In the genomic region with DNA sequence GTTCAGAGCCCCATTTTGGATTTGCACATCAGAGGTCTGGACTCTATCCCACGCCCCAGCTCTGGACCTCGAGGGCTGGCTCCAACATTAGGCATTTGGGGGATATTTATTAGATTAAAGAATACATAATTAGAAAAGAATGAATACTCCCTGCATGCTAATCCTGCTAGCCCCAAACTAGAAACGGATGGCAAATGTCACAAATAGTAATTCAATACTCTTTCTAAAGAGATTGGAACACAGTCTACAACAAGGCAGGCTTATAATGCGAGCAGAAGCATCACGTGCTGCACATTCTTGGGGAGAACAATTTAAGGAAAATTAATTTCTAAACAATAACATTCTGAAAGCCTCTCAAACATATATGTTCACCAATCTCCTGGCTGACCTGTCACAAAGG, we compare ENCODE assay signal across 10 cellular contexts. TPM values are rescaled to one million over a fixed set of nuclear protein-coding genes. Genes with fewer than 3 reads are reported as not detected.
A peak's percentile ranks its signal among the peaks of the same experiment; 100 is the strongest.
DNase-seq lines count a peak whose midpoint lies in the region; ATAC-seq and TF ChIP-seq lines count a peak whose summit lies in the region.
"Had no signal": no experiment of that assay in that cellular context is flagged by ENCODE, and none has a peak within 500 bp of the region (broad histone marks: within the 10 kb centered on the region; RNA-seq: fewer than 3 reads in every experiment).

No MANE protein-coding gene starts in this region.

- whole genome bisulfite sequencing in psoas muscle, 3 donors = 24 to 27% (median 26%) methylated on average over 5 of the region's 5 CpGs

- CTCF ChIA-PET in CD8-positive, alpha-beta T cell (lab: Charles Lee) = interaction anchor here (0.6 to 2.2 kb wide), 9 partner anchors 10 to 373 kb away, joined by 3 to 17 read pairs (median 4); no protein-coding TSS in a partner anchor

- no peaks in the 10 kb centered on the region for H3K27me3 ChIP-seq in CD8-positive, alpha-beta T cell (ENCODE audit: insufficient read depth, low read length)
- no peaks in the 10 kb centered on the region for H3K27me3 ChIP-seq in RWPE2 (ENCODE audit: insufficient read depth, poor library complexity, severe bottlenecking)
- H3K27me3 ChIP-seq in psoas muscle (ENCODE audit: insufficient read depth in 3 of 3, low read length in 2 of 3) = no peaks in the 10 kb centered on the region
- H3K27me3 ChIP-seq: MG63 had no signal

- no peak for TF ChIP-seq CTCF in CD8-positive, alpha-beta T cell (IDR thresholded peaks at IDR 0.05)
- TF ChIP-seq CTCF in RWPE2 (IDR thresholded peaks at IDR 0.05; ENCODE audit: poor library complexity, severe bottlenecking) (no peak), psoas muscle (IDR thresholded peaks at IDR 0.05) (no peak)

- no peaks in the 10 kb centered on the region for H3K9me3 Mint-ChIP-seq in CD8-positive, alpha-beta T cell

- peak overlapping the region; percentile 89 for H3K27ac Mint-ChIP-seq in CD8-positive, alpha-beta T cell

- H3K27ac ChIP-seq in CD8-positive, alpha-beta T cell (ENCODE audit: low read depth, low read length) = no peak overlapping the region
- peak overlapping the region; percentile 60 for H3K27ac ChIP-seq in RWPE2 (ENCODE audit: poor library complexity, severe bottlenecking)
- peak overlapping the region; percentile 75 for H3K27ac ChIP-seq in epithelial cell of prostate
- H3K27ac ChIP-seq in psoas muscle = peak overlapping the region; percentile 87

- no peaks in the 10 kb centered on the region for H3K36me3 Mint-ChIP-seq in CD8-positive, alpha-beta T cell

- POLR2A ChIA-PET in CD8-positive, alpha-beta T cell (lab: Charles Lee) = interaction anchor here (0.9 to 2.4 kb wide), 7 partner anchors 8 to 143 kb away, joined by 4 to 23 read pairs (median 6); a partner anchor contains a TSS

- H3K4me3 Mint-ChIP-seq in CD8-positive, alpha-beta T cell = no peak overlapping the region

- no peaks in the 10 kb centered on the region for H3K9me3 ChIP-seq in CD8-positive, alpha-beta T cell (ENCODE audit: low read length)
- H3K9me3 ChIP-seq in RWPE2 (ENCODE audit: severe bottlenecking) (no peaks in the 10 kb centered on the region), psoas muscle (no peaks in the 10 kb centered on the region)
- H3K9me3 ChIP-seq: MG63 had no signal

- intact Hi-C loops in CD8-positive, alpha-beta T cell (cut with DNase I, micrococcal nuclease) = loop anchor here (1.0 to 10.0 kb wide), 7 partner anchors 12 to 917 kb away; a partner anchor contains a TSS
- intact Hi-C loops in psoas muscle (cut with DNase I) = no loop called here

- peaks cover 57% of the 10 kb centered on the region for H3K4me1 ChIP-seq in CD8-positive, alpha-beta T cell (ENCODE audit: insufficient read depth, low read length)
- H3K4me1 ChIP-seq in RWPE2 (ENCODE audit: insufficient read depth, poor library complexity, severe bottlenecking) (peaks cover 19% of the 10 kb centered on the region), psoas muscle (peaks cover 25% of the 10 kb centered on the region)

- H3K4me3 ChIP-seq in CD8-positive, alpha-beta T cell (ENCODE audit: low read depth, low read length) = no peak overlapping the region
- no peak overlapping the region for H3K4me3 ChIP-seq in RWPE2 (ENCODE audit: severe bottlenecking)
- peak overlapping the region; percentile 33 for H3K4me3 ChIP-seq in psoas muscle
- H3K4me3 ChIP-seq: MG63 had no signal

- peaks cover 50% of the 10 kb centered on the region for H3K4me1 Mint-ChIP-seq in CD8-positive, alpha-beta T cell (ENCODE audit: low read depth)

- DNase-seq in CD8-positive, alpha-beta T cell = no peak
- no peak for DNase-seq in RWPE2 (ENCODE audit: low spot score)
- no peak for DNase-seq in epithelial cell of prostate (ENCODE audit: low read depth, low spot score)
- DNase-seq in psoas muscle = no peak
- DNase-seq in NCI-H1694 treated with DMSO at 0.1 percent for 48 hours (lab: John Stamatoyannopoulos, UW) = no peak
- DNase-seq in GF-D8 (lab: John Stamatoyannopoulos, UW) = no peak
- DNase-seq in epidermal melanocyte (ENCODE audit: insufficient read length, low spot score) = no peak
- DNase-seq: MG63, trophoblast cell had no signal

- ATAC-seq in CD8-positive, alpha-beta T cell = no peak
- ATAC-seq in RWPE2 (ENCODE audit: low read depth) (no peak), psoas muscle (peak in 3 of 4 donors; percentile 3 to 29 (median 9)), GM19395 (IDR thresholded peaks at IDR 0.05; ENCODE audit: unreplicated experiment) (no peak)

- no peaks in the 10 kb centered on the region for H3K36me3 ChIP-seq in CD8-positive, alpha-beta T cell (ENCODE audit: insufficient read depth, low read length)
- H3K36me3 ChIP-seq in RWPE2 (ENCODE audit: low read depth) = no peaks in the 10 kb centered on the region
- H3K36me3 ChIP-seq in psoas muscle (ENCODE audit: insufficient read depth in 1 of 2, low read depth in 1 of 2) = no peaks in the 10 kb centered on the region
- H3K36me3 ChIP-seq: MG63 had no signal

- no peaks in the 10 kb centered on the region for H3K27me3 Mint-ChIP-seq in CD8-positive, alpha-beta T cell (ENCODE audit: low read depth)

RNA-seq across cellular contexts. Expression of a gene that starts 27.6 kb away (rescaled TPM):
- 10 to 100 TPM; 63.4 to 68.5 TPM for total RNA-seq in CD8-positive, alpha-beta T cell
- 10 to 100 TPM; 63.6 to 94.8 (median 73.8) TPM for total RNA-seq in psoas muscle
- 100 to 1,000 TPM in 2 of 3 donors, 10 to 100 TPM in 1; 64.2 to 235 (median 102) TPM for polyA plus RNA-seq in psoas muscle

Comparison
In these comparisons a context has a peak if more than half of its experiments do, and no peak if none do; other contexts are left out.
1. ATAC-seq: peak in psoas muscle (3 of 4); none in CD8-positive, alpha-beta T cell (single experiment), RWPE2 (single experiment) and GM19395 (single experiment).
2. intact Hi-C loops: an anchor here in CD8-positive, alpha-beta T cell (1.0 to 10.0 kb wide); none called in psoas muscle.